ENCODE assay signal across 1 cellular context in genomic region chr6:125769147-125769783, GRCh38.
TF ChIP-seq lines count a peak whose summit lies in the region.

No MANE protein-coding gene starts in this region.

TF ChIP-seq in K562, 482 proteins besides CTCF, POLR2A, EP300 and RAD21 (continued from another document):
- TF ChIP-seq RBM17 (IDR thresholded peaks at IDR 0.05; ENCODE audit: borderline replicate concordance, low read depth, low read length) (no peak), BHLHE40 (IDR thresholded peaks at IDR 0.05; ENCODE audit: low read length) (no peak), ZBTB11 (CRISPR knock-in tag; IDR thresholded peaks at IDR 0.05) (0 out of 6 replicates have a peak, but pooled peaks of 1 of the 3 experiments have one; percentile 24), CBFA2T2 (conservative IDR thresholded peaks at IDR 0.05) (0 out of 2 replicates have a peak, but pooled peaks have one; percentile 29), NKRF (IDR thresholded peaks at IDR 0.05; ENCODE audit: borderline replicate concordance) (no peak), GMEB1 (CRISPR knock-in tag; IDR thresholded peaks at IDR 0.05) (no peak), MITF (IDR thresholded peaks at IDR 0.05) (no peak), NFE2 (IDR thresholded peaks at IDR 0.05; ENCODE audit: low read depth) (no peak), RBFOX2 (IDR thresholded peaks at IDR 0.05; ENCODE audit: low read depth, low read length) (no peak), CBFA2T3 (IDR thresholded peaks at IDR 0.05) (peak; percentile 71), PHF8 (IDR thresholded peaks at IDR 0.05; ENCODE audit: borderline replicate concordance, low read length) (no peak), ZNF318 (IDR thresholded peaks at IDR 0.05; ENCODE audit: borderline replicate concordance in 1 of 2, low read depth in 1 of 2) (0 out of 4 replicates have a peak, but pooled peaks of 1 of the 2 experiments have one; percentile 76), BRF1 (IDR thresholded peaks at IDR 0.05; ENCODE audit: borderline replicate concordance, extremely low read depth, insufficient read length) (no peak), ZNF23 (CRISPR knock-in tag; IDR thresholded peaks at IDR 0.05) (no peak), ZNF57 (CRISPR knock-in tag; IDR thresholded peaks at IDR 0.05) (no peak), CREB3 (tag; conservative IDR thresholded peaks at IDR 0.05; ENCODE audit: low read depth) (no peak), U2AF2 (optimal IDR thresholded peaks at IDR 0.05; ENCODE audit: low read depth, low read length) (no peak), ZNF311 (CRISPR knock-in tag; IDR thresholded peaks at IDR 0.05) (no peak), PHTF2 (CRISPR knock-in tag; IDR thresholded peaks at IDR 0.05) (no peak), HSF4 (CRISPR knock-in tag; IDR thresholded peaks at IDR 0.05; ENCODE audit: borderline replicate concordance) (no peak), TAL1 (IDR thresholded peaks at IDR 0.05) (peak; percentile 50; the same call in 1 of the 2 replicates), NR2F6 (CRISPR knock-in tag; IDR thresholded peaks at IDR 0.05) (no peak), GTF3C2 (IDR thresholded peaks at IDR 0.05; ENCODE audit: borderline replicate concordance, extremely low read depth, insufficient read length) (no peak), E2F4 (CRISPR knock-in tag; IDR thresholded peaks at IDR 0.05; ENCODE audit: low read depth) (no peak), MBD2 (IDR thresholded peaks at IDR 0.05; ENCODE audit: borderline replicate concordance, low read depth) (no peak)
